ENCODE assay signal across 37 cellular contexts in the genomic region with DNA sequence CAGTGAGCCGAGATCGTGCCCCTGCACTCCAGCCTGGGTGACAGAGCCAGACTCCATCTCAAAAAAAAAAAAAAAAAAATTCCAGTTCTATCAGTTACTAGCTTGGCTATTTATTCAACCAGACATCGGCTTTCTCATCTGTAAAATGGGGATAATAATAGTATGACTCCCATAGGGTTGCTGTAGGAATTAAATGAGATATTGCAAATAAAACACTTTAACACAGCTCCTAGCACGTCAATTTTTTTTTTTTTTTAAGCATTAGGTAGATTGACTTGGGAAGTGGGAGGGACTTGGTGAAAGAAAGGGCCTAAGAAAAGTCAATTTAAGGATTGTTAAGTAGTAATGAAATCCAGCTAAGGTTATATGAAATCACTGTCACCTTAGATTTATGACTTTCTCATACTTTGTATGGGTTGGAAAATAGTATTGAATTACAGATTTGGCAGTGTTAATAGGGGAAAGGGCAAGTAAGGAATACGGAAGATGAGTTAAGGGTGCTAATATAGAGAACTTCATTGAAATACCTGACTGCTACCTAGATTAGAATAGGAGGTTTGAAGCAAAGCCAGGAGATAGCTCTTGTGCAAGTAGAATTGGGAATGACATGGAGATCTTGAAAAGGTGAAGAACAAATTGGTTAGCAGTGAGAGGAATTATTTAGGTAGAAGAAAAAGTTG.
"Had no signal": no experiment of that assay in that cellular context is flagged by ENCODE, and none has a peak within 500 bp of the region (broad histone marks: within the 10 kb centered on the region; RNA-seq: fewer than 3 reads in every experiment).

No MANE protein-coding gene starts in this region.

- H3K4me3 Mint-ChIP-seq: activated naive CD4-positive, alpha-beta T cell treated with anti-CD3 and anti-CD28 coated beads, Interleukin-2, amount 50 U/mL, for 24 hours; activated T-cell treated with anti-CD3 and anti-CD28 coated beads, Interleukin-2, amount 50 U/mL, for 24 hours; activated T-helper 17 cell treated with anti-CD3 and anti-CD28 coated beads, Interleukin-2, amount 50 U/mL, for 72 hours; dendritic cell treated with granulocyte-macrophage colony-stimulating factor and Interleukin-4, amounts not matched to agents 40 ng/mL and 50 ng/mL, for 4 days; stimulated activated memory B cell treated with anti-CD40 and anti-IgM and Interleukin-4, amounts not matched to agents 10 μg/mL and 1 μg/mL and 100 μg/mL, for 72 hours; stimulated activated naive CD8-positive, alpha-beta T cell treated with anti-CD3 and anti-CD28 coated beads, Interleukin-15, amount 100 ng/mL, for 72 hours; T-helper 1 cell treated with Interleukin-12 subunit alpha and Interleukin-12 subunit beta and Interleukin-4 antibody, amounts not matched to agents 30 μg/mL and 1 μg/mL, for 36 hours had no signal

- DNase-seq: activated CD4-positive, alpha-beta T cell treated with anti-CD3 and anti-CD28 coated beads for 48 hours; activated CD4-positive, alpha-beta T cell treated with anti-CD3 and anti-CD28 coated beads, Interleukin-2, amount 50 U/mL, for 48 hours; activated CD8-positive, alpha-beta memory T cell treated with anti-CD3 and anti-CD28 coated beads for 24 hours; activated CD8-positive, alpha-beta memory T cell treated with anti-CD3 and anti-CD28 coated beads, Interleukin-2, amount 50 U/mL, for 4 hours; activated T-cell treated with anti-CD3 and anti-CD28 coated beads, Interleukin-2, amount 50 U/mL, for 24 hours; adrenal gland; aorta; caudate nucleus; foreskin keratinocyte; kidney glomerular epithelial cell; left lung; lower lobe of right lung; mesendoderm; ovary; retina; stimulated activated CD4-positive, alpha-beta T cell treated with anti-CD3 and anti-CD28 coated beads, Interleukin-12 subunit alpha, Interleukin-12 subunit beta, amount 100 ng/mL, for 4 hours; stimulated activated CD4-positive, alpha-beta T cell treated with anti-CD3 and anti-CD28 coated beads, Interleukin-4, amount 100 ng/mL, for 4 hours; stimulated activated CD8-positive, alpha-beta memory T cell treated with anti-CD3 and anti-CD28 coated beads, Interleukin-4, amount 100 ng/mL, for 48 hours; stimulated activated naive CD8-positive, alpha-beta T cell treated with anti-CD3 and anti-CD28 coated beads, Interleukin-15, amount 100 ng/mL, for 72 hours; substantia nigra; T1000; uterus; WERI-Rb-1 had no signal

- H3K27me3 ChIP-seq: adrenal gland, body of pancreas, esophagus muscularis mucosa, foreskin keratinocyte, left lung, ovary, uterus had no signal

- H3K4me1 ChIP-seq: adrenal gland, foreskin keratinocyte, left lung, lower lobe of right lung, prostate gland, uterus had no signal

- H3K9me3 ChIP-seq: adrenal gland, body of pancreas, esophagus muscularis mucosa, left lung, lower lobe of right lung, mucosa of descending colon, ovary, prostate gland, uterus had no signal

- H3K27me3 Mint-ChIP-seq: activated naive CD4-positive, alpha-beta T cell treated with anti-CD3 and anti-CD28 coated beads, Interleukin-2, amount 50 U/mL, for 24 hours; activated T-cell treated with anti-CD3 and anti-CD28 coated beads, Interleukin-2, amount 50 U/mL, for 24 hours; activated T-helper 17 cell treated with anti-CD3 and anti-CD28 coated beads, Interleukin-2, amount 50 U/mL, for 72 hours; dendritic cell treated with granulocyte-macrophage colony-stimulating factor and Interleukin-4, amounts not matched to agents 40 ng/mL and 50 ng/mL, for 4 days; stimulated activated memory B cell treated with anti-CD40 and anti-IgM and Interleukin-4, amounts not matched to agents 10 μg/mL and 1 μg/mL and 100 μg/mL, for 72 hours; stimulated activated naive CD8-positive, alpha-beta T cell treated with anti-CD3 and anti-CD28 coated beads, Interleukin-15, amount 100 ng/mL, for 72 hours; type B pancreatic cell had no signal

- H3K4me1 Mint-ChIP-seq: nephron had no signal

- H3K27ac Mint-ChIP-seq: activated naive CD4-positive, alpha-beta T cell treated with anti-CD3 and anti-CD28 coated beads, Interleukin-2, amount 50 U/mL, for 24 hours; activated T-helper 17 cell treated with anti-CD3 and anti-CD28 coated beads, Interleukin-2, amount 50 U/mL, for 72 hours; dendritic cell treated with granulocyte-macrophage colony-stimulating factor and Interleukin-4, amounts not matched to agents 40 ng/mL and 50 ng/mL, for 4 days; stimulated activated memory B cell treated with anti-CD40 and anti-IgM and Interleukin-4, amounts not matched to agents 10 μg/mL and 1 μg/mL and 100 μg/mL, for 72 hours; T-helper 1 cell treated with Interleukin-12 subunit alpha and Interleukin-12 subunit beta and Interleukin-4 antibody, amounts not matched to agents 30 μg/mL and 1 μg/mL, for 36 hours; type B pancreatic cell had no signal

- H3K27ac ChIP-seq: adrenal gland, esophagus muscularis mucosa, foreskin keratinocyte, left lung, lower lobe of right lung, ovary, prostate gland, skin epidermis, uterus, WERI-Rb-1 had no signal

- H3K4me3 ChIP-seq: adrenal gland, body of pancreas, esophagus muscularis mucosa, left lung, lower lobe of right lung, mucosa of descending colon, ovary, prostate gland, skin epidermis, uterus had no signal

- H3K36me3 ChIP-seq: ovary, prostate gland had no signal

- H3K9me3 Mint-ChIP-seq: activated naive CD4-positive, alpha-beta T cell treated with anti-CD3 and anti-CD28 coated beads, Interleukin-2, amount 50 U/mL, for 24 hours; activated T-cell treated with anti-CD3 and anti-CD28 coated beads, Interleukin-2, amount 50 U/mL, for 24 hours; activated T-helper 17 cell treated with anti-CD3 and anti-CD28 coated beads, Interleukin-2, amount 50 U/mL, for 72 hours; dendritic cell treated with granulocyte-macrophage colony-stimulating factor and Interleukin-4, amounts not matched to agents 40 ng/mL and 50 ng/mL, for 4 days; stimulated activated memory B cell treated with anti-CD40 and anti-IgM and Interleukin-4, amounts not matched to agents 10 μg/mL and 1 μg/mL and 100 μg/mL, for 72 hours; stimulated activated naive CD8-positive, alpha-beta T cell treated with anti-CD3 and anti-CD28 coated beads, Interleukin-15, amount 100 ng/mL, for 72 hours; T-helper 1 cell treated with Interleukin-12 subunit alpha and Interleukin-12 subunit beta and Interleukin-4 antibody, amounts not matched to agents 30 μg/mL and 1 μg/mL, for 36 hours; type B pancreatic cell had no signal

- ATAC-seq: activated CD4-positive, CD25-positive, alpha-beta regulatory T cell treated with anti-CD3 and anti-CD28 coated beads, Interleukin-2, amount 50 U/mL, for 24 hours; activated T-helper 17 cell treated with anti-CD3 and anti-CD28 coated beads, Interleukin-2, amount 50 U/mL, for 72 hours; foreskin keratinocyte; left lung; lower lobe of right lung; mucosa of descending colon; sciatic nerve; stimulated activated memory B cell treated with anti-CD40 and anti-IgM and Interleukin-4, amounts not matched to agents 10 μg/mL and 1 μg/mL and 100 μg/mL, for 72 hours; stimulated activated naive CD8-positive, alpha-beta T cell treated with anti-CD3 and anti-CD28 coated beads, Interleukin-15, amount 100 ng/mL, for 72 hours had no signal
